Comparison of ENCODE assay signal across 18 cellular contexts in the genomic region with DNA sequence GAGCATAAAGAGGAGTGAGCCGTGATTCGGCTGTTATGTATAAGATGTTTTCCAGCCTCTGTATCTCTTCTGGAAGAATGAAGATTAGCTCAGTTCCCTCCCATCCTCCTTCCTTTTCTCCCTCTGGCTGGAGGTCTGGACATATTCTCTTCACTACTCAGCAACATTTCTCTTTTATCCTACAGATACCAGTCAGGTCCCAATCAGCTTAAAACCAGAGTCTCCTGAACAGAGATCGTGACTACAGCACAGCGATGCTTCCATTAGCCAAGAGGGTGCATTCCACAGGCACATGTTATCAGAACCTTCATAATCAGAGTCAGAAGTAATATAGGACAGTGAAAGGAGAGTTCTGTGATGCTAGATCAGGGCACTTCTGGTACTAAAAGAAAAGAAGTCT.
DNase-seq lines count a peak whose midpoint lies in the region; TF ChIP-seq lines count a peak whose summit lies in the region.
"Had no signal": no experiment of that assay in that cellular context is flagged by ENCODE, and none has a peak within 500 bp of the region (broad histone marks: within the 10 kb centered on the region; RNA-seq: fewer than 3 reads in every experiment).

No MANE protein-coding gene starts in this region.

- TF ChIP-seq POLR2A in prostate gland (IDR thresholded peaks at IDR 0.05): no peak

- H3K4me1 ChIP-seq in neuron (ENCODE audit: insufficient read depth, low read length): no peaks in the 10 kb centered on the region
- H3K4me1 ChIP-seq in prostate gland (replicated peaks): peaks cover 12% of the 10 kb centered on the region
- H3K4me1 ChIP-seq: A549 had no signal

- H3K27me3 ChIP-seq in WERI-Rb-1 (ENCODE audit: insufficient read depth, low read depth, severe bottlenecking): no peaks in the 10 kb centered on the region
- H3K27me3 ChIP-seq in neuron (ENCODE audit: insufficient read depth, low read length): no peaks in the 10 kb centered on the region
- H3K27me3 ChIP-seq in prostate gland (replicated peaks; ENCODE audit: insufficient read depth): no peaks in the 10 kb centered on the region

- H3K9me3 ChIP-seq in WERI-Rb-1 (ENCODE audit: severe bottlenecking): peaks cover 4% of the 10 kb centered on the region
- H3K9me3 ChIP-seq in neuron (ENCODE audit: low read length): no peaks in the 10 kb centered on the region
- H3K9me3 ChIP-seq in prostate gland: no peaks in the 10 kb centered on the region
- H3K9me3 ChIP-seq: A549, Caco-2 had no signal

- H3K36me3 ChIP-seq in WERI-Rb-1 (no peaks in the 10 kb centered on the region), neuron (ENCODE audit: insufficient read depth, low read length) (no peaks in the 10 kb centered on the region), prostate gland (no peaks in the 10 kb centered on the region)

- WGBS in prostate gland: 92% methylated on average over 4 of the region's 4 CpGs

- peak overlapping the region; percentile 58 for H2AFZ ChIP-seq in neuron (ENCODE audit: low read depth, low read length)
- H2AFZ ChIP-seq: GM23248 had no signal

- intact Hi-C loops in prostate gland (cut with DNase I): no loop called here

- DNase-seq in NCI-H82 (lab: John Stamatoyannopoulos, UW) (peak; percentile 68), NCI-H82 treated with DMSO at 0.1 percent for 48 hours (lab: John Stamatoyannopoulos, UW; ENCODE audit: unreplicated experiment) (no peak), WERI-Rb-1 (peak; percentile 61), islet precursor cell (peak; percentile 80), NOMO-1 treated with DMSO at 0.1 percent for 48 hours (lab: John Stamatoyannopoulos, UW; ENCODE audit: unreplicated experiment) (no peak), prostate gland (ENCODE audit: low spot score) (no peak)
- no peak for DNase-seq in stimulated activated CD4-positive, alpha-beta T cell treated with anti-CD3 and anti-CD28 coated beads, Interleukin-4, amount 100 ng/mL, for 1 hour
- DNase-seq: AML-193; Caco-2; CD4-positive, alpha-beta T cell; DMS79 treated with DMSO at 0.1 percent for 48 hours; GM23248; HCEC 1CT; IMR-90 had no signal

- TF ChIP-seq CTCF in WERI-Rb-1 (IDR thresholded peaks at IDR 0.05; ENCODE audit: low read depth, low read length) (no peak), prostate gland (IDR thresholded peaks at IDR 0.05) (no peak)

- peak overlapping the region; percentile 25 for H3K4me3 ChIP-seq in WERI-Rb-1 (ENCODE audit: low read depth, low read length)
- no peak overlapping the region for H3K4me3 ChIP-seq in neuron (ENCODE audit: low read length)
- no peak overlapping the region for H3K4me3 ChIP-seq in prostate gland
- H3K4me3 ChIP-seq: A549, GM12878, GM23248 had no signal

- H3K27ac ChIP-seq in WERI-Rb-1 (peak overlapping the region; percentile 79), prostate gland (no peak overlapping the region)
- H3K27ac ChIP-seq: A549, C4-2B, GM23248 had no signal

Comparison
In these comparisons a context has a peak if more than half of its experiments do, and no peak if none do; other contexts are left out.
1. DNase-seq: peak in NCI-H82 (single experiment), WERI-Rb-1 (single experiment) and islet precursor cell (single experiment); none in NCI-H82 treated with DMSO at 0.1 percent for 48 hours (single experiment), stimulated activated CD4-positive, alpha-beta T cell treated with anti-CD3 and anti-CD28 coated beads, Interleukin-4, amount 100 ng/mL, for 1 hour (single experiment), NOMO-1 treated with DMSO at 0.1 percent for 48 hours (single experiment) and prostate gland (single experiment).